ENCODE assay signal across 8 cellular contexts in genomic region chr9:35488566-35489312, GRCh38. TPM values are rescaled to one million over a fixed set of nuclear protein-coding genes. Genes with fewer than 3 reads are reported as not detected.
DNase-seq lines count a peak whose midpoint lies in the region; ATAC-seq and TF ChIP-seq lines count a peak whose summit lies in the region.

No MANE protein-coding gene starts in this region.

- no peak for TF ChIP-seq POLR2A in GM18505 (IDR thresholded peaks at IDR 0.05; ENCODE audit: borderline replicate concordance, extremely low read depth, insufficient read depth, insufficient read length)

- ATAC-seq in GM18858 (IDR thresholded peaks at IDR 0.05; ENCODE audit: unreplicated experiment) (no peak), GM18505 (IDR thresholded peaks at IDR 0.05; ENCODE audit: unreplicated experiment) (no peak)

- no peaks in the 10 kb centered on the region for H3K36me3 ChIP-seq in H7 (replicated peaks; ENCODE audit: control insufficient read depth, insufficient read depth, low read length)
- no peaks in the 10 kb centered on the region for H3K36me3 ChIP-seq in rectal smooth muscle tissue (ENCODE audit: control insufficient read depth, insufficient read depth, low read length)

- H3K4me1 ChIP-seq in rectal smooth muscle tissue (ENCODE audit: control insufficient read depth, insufficient read depth, low read length), result peaks cover 7% of the 10 kb centered on the region

- DNase-seq in H7 (no peak), fibroblast of pulmonary artery (ENCODE audit: low read depth) (no peak), HPDE6-E6E7 (ENCODE audit: extremely low spot score) (no peak)
- no peak for DNase-seq in effector CD4-positive, alpha-beta T cell

- H3K9ac ChIP-seq in rectal smooth muscle tissue (ENCODE audit: low read length), result no peak overlapping the region

- no peak for TF ChIP-seq CTCF in VCaP (conservative IDR thresholded peaks at IDR 0.05)
- no peak for TF ChIP-seq CTCF in fibroblast of pulmonary artery (IDR thresholded peaks at IDR 0.05; ENCODE audit: low read length, missing control alignments)

- H3K27ac ChIP-seq in VCaP, result peak overlapping the region; percentile 83
- H3K27ac ChIP-seq in rectal smooth muscle tissue (ENCODE audit: low read depth, low read length), result peak overlapping the region; percentile 98

- no peaks in the 10 kb centered on the region for H3K27me3 ChIP-seq in H7 (ENCODE audit: control insufficient read depth, insufficient read depth, low read length)
- no peaks in the 10 kb centered on the region for H3K27me3 ChIP-seq in rectal smooth muscle tissue (ENCODE audit: control insufficient read depth, insufficient read depth, low read length)

- peak overlapping the region; percentile 88 for H3K4me3 ChIP-seq in H7 (ENCODE audit: insufficient read depth, low read depth, low read length)
- peak overlapping the region; percentile 91 for H3K4me3 ChIP-seq in fibroblast of pulmonary artery (replicated peaks; ENCODE audit: low read depth, low read length)
- peak overlapping the region; percentile 97 for H3K4me3 ChIP-seq in rectal smooth muscle tissue (ENCODE audit: low read length)

RNA-seq across cellular contexts. Expression of gene RUSC2, which starts 1.2 kb away (rescaled TPM):
- total RNA-seq in H7 (2014; rRNA removed; shearing (Covaris generic)), result 12.3 and 13.7 TPM in 2 replicates
